Comparison of ENCODE assay signal across 1 cellular context in genomic region chr3:184765047-184765729, GRCh38.
TF ChIP-seq lines count a peak whose summit lies in the region.

No MANE protein-coding gene starts in this region.

TF ChIP-seq in GM12891, 5 proteins besides CTCF, POLR2A, EP300 and RAD21:
- TF ChIP-seq TAF1 (IDR thresholded peaks at IDR 0.05; ENCODE audit: low read depth, low read length) (no peak), PAX5 (IDR thresholded peaks at IDR 0.05; ENCODE audit: insufficient read depth, low read length, severe bottlenecking) (no peak)
